ENCODE assay signal across 8 cellular contexts in the genomic region with DNA sequence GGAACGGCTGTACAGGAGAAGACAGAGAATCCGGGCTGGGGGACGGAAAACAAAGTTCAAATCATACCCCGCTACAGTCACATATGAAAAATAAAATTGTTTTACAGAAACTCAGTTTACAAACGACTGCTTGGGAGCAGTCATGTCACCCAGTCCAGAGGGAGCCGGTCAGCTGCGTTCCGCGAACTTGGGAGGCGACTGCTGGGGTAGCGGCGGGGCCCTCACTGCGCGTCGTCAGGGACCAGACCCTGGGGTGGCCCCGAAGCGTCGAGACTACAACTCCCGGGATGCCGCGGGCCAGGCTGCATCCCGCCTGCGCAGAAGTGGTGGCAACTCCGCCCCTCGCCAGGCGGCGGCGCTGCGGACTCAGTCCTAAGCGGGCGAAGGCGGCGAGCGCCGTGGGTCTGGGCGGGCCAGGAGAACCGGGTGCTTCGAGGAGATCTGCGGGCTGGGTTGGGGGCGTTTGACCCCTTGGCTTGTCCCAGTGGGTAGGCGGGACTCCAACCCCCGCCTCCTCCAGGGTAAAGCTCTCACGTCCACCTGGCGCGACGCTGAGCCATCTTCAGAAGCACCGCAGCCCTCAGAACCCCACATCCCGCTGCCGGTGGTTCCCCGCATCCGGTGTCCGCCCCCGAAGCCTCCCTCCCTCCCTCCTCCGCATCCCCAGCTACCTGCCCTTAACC. TPM values are rescaled to one million over a fixed set of nuclear protein-coding genes. Genes with fewer than 3 reads are reported as not detected.
DNase-seq lines count a peak whose midpoint lies in the region; ATAC-seq and TF ChIP-seq lines count a peak whose summit lies in the region.

No MANE protein-coding gene starts in this region.

- DNase-seq in BJ (ENCODE audit: low read depth) (no peak), NCI-H446 treated with DMSO at 0.1 percent for 48 hours (lab: John Stamatoyannopoulos, UW) (peak; percentile 75), chondrocyte (ENCODE audit: low spot score) (peak; percentile 96)
- DNase-seq in activated CD4-positive, alpha-beta T cell treated with anti-CD3 and anti-CD28 coated beads for 1 hour: peak; percentile 84
- DNase-seq in stimulated activated CD4-positive, alpha-beta T cell treated with anti-CD3 and anti-CD28 coated beads, Interleukin-1b, Interleukin-23, amount 100 ng/mL, for 24 hours (ENCODE audit: low read depth in 4 of 4, low spot score in 1 of 4): peak; percentile 79 to 85 (median 83)

- H3K9me3 Mint-ChIP-seq in chondrocyte (ENCODE audit: low read depth): no peaks in the 10 kb centered on the region

- H3K4me3 Mint-ChIP-seq in chondrocyte (ENCODE audit: unreplicated experiment): peak overlapping the region; percentile 85

- peak overlapping the region; percentile 87 for H3K27ac Mint-ChIP-seq in chondrocyte (ENCODE audit: unreplicated experiment)

- H3K4me1 Mint-ChIP-seq in chondrocyte (ENCODE audit: low read depth): peaks cover 22% of the 10 kb centered on the region

- peak; percentile 73 for TF ChIP-seq POLR2A in GM19193 (IDR thresholded peaks at IDR 0.05; ENCODE audit: extremely low read depth, insufficient read depth, insufficient read length)

- POLR2A ChIA-PET in BJ (lab: Charles Lee): interaction anchor here (0.6 kb wide), 1 partner anchor 133 kb away, joined by 7 read pairs; no protein-coding TSS in a partner anchor

- no peaks in the 10 kb centered on the region for H3K27me3 Mint-ChIP-seq in chondrocyte (ENCODE audit: low read depth)

- H3K27me3 ChIP-seq in BJ (ENCODE audit: control insufficient read depth, insufficient read depth, low read length) (no peaks in the 10 kb centered on the region), layer of hippocampus (ENCODE audit: control insufficient read depth, insufficient read depth, low read length) (no peaks in the 10 kb centered on the region)

- H3K36me3 Mint-ChIP-seq in chondrocyte (ENCODE audit: low read depth): no peaks in the 10 kb centered on the region

- peak overlapping the region; percentile 48 for H3K4me3 ChIP-seq in BJ (ENCODE audit: low read depth, low read length)

- H3K27ac ChIP-seq in layer of hippocampus (ENCODE audit: low read depth, low read length): peak overlapping the region; percentile 88

- TF ChIP-seq CTCF in BJ (IDR thresholded peaks at IDR 0.05; ENCODE audit: insufficient read depth, low read depth, low read length) (peak; percentile 95), chondrocyte (IDR thresholded peaks at IDR 0.05) (peak; percentile 89)

- CTCF ChIA-PET in BJ (lab: Yijun Ruan, JAX): interaction anchor here (0.6 to 5.3 kb wide), 32 partner anchors 10 to 530 kb away, joined by 3 to 43 read pairs (median 4); partner anchors contain the start of genes ARHGEF39, CCDC107, RMRP and TPM2

- ATAC-seq in HG03378 (IDR thresholded peaks at IDR 0.05; ENCODE audit: unreplicated experiment): peak; percentile 77

- no peaks in the 10 kb centered on the region for H3K36me3 ChIP-seq in BJ (ENCODE audit: control insufficient read depth, insufficient read depth, low read length)

RNA-seq across cellular contexts. Expression of gene SIT1, which starts 4.0 kb away (rescaled TPM):
- not detected in 2 replicates for polyA plus RNA-seq in BJ (2011; rRNA removed)
- polyA minus RNA-seq in BJ (2011; rRNA and poly(A)+ RNA removed): not detected in 2 replicates
- not detected in 3 replicates for total RNA-seq in chondrocyte

RNA-seq across cellular contexts. Expression of gene RMRP, which starts 11.1 kb away (rescaled TPM):
- polyA plus RNA-seq in BJ (2011; rRNA removed): 235 and 1,738 TPM in 2 replicates
- 13,377 and 21,567 TPM in 2 replicates for polyA minus RNA-seq in BJ (2011; rRNA and poly(A)+ RNA removed)
- total RNA-seq in chondrocyte: 11,782 to 13,339 TPM (median 12,386 TPM) in 3 replicates

RNA-seq across cellular contexts. Expression of gene CCDC107, which starts 11.4 kb away (rescaled TPM):
- polyA plus RNA-seq in BJ (2011; rRNA removed): 22.0 and 27.9 TPM in 2 replicates
- polyA minus RNA-seq in BJ (2011; rRNA and poly(A)+ RNA removed): 5.8 and 9.7 TPM in 2 replicates
- 31.1 to 55.2 TPM (median 52.2 TPM) in 3 replicates for total RNA-seq in chondrocyte

RNA-seq across cellular contexts. Expression of gene ARHGEF39, which starts 18.3 kb away (rescaled TPM):
- 2.7 and 4.1 TPM in 2 replicates for polyA plus RNA-seq in BJ (2011; rRNA removed)
- 3.7 and 4.2 TPM in 2 replicates for polyA minus RNA-seq in BJ (2011; rRNA and poly(A)+ RNA removed)
- 0.79 to 2.3 TPM (median 0.85 TPM) in 3 replicates for total RNA-seq in chondrocyte

RNA-seq across cellular contexts. Expression of gene CA9, which starts 27.0 kb away (rescaled TPM):
- 0.13 and 0.32 TPM in 2 replicates for polyA plus RNA-seq in BJ (2011; rRNA removed)
- polyA minus RNA-seq in BJ (2011; rRNA and poly(A)+ RNA removed): not detected in 2 replicates
- 2.9 to 3.6 TPM in 2 of 3 replicates, not detected in the other for total RNA-seq in chondrocyte
